Comparison of ENCODE assay signal across 1 cellular context in the genomic region with DNA sequence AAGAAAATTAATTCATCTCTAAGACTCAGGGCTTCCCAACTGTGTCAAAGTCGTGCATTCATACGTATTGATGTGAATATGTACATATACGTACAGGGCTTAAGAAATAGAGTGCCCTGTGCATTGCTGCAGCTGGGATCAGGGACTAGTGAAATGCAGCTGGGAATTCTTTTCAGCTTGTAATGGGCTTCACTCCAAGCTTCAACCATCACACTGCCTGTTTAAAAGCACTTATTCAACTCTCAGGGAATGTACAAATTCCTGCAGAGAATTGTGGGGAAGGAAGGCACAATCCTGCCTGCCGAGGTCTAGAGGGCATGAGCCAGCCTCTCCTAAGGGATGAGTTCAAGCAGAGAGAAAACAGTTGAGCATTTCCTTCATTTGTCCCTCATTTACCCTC.
TF ChIP-seq lines count a peak whose summit lies in the region.

No MANE protein-coding gene starts in this region.

TF ChIP-seq in H1, 55 proteins besides CTCF, POLR2A, EP300 and RAD21:
- no peak for TF ChIP-seq YY1 (IDR thresholded peaks at IDR 0.05; ENCODE audit: low read depth, low read length)
- no peak for TF ChIP-seq NRF1 (IDR thresholded peaks at IDR 0.05; ENCODE audit: low read depth, low read length)
- no peak for TF ChIP-seq NANOG (IDR thresholded peaks at IDR 0.05; ENCODE audit: insufficient read depth, low read depth, low read length, poor library complexity, severe bottlenecking)
- TF ChIP-seq, protein P1, sequence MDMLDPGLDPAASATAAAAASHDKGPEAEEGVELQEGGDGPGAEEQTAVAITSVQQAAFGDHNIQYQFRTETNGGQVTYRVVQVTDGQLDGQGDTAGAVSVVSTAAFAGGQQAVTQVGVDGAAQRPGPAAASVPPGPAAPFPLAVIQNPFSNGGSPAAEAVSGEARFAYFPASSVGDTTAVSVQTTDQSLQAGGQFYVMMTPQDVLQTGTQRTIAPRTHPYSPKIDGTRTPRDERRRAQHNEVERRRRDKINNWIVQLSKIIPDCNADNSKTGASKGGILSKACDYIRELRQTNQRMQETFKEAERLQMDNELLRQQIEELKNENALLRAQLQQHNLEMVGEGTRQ (IDR thresholded peaks at IDR 0.05; ENCODE audit: low read length) = no peak
- TF ChIP-seq, protein P2, sequence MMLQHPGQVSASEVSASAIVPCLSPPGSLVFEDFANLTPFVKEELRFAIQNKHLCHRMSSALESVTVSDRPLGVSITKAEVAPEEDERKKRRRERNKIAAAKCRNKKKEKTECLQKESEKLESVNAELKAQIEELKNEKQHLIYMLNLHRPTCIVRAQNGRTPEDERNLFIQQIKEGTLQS (IDR thresholded peaks at IDR 0.05; ENCODE audit: insufficient read depth, low read depth, low read length) = no peak
- no peak for TF ChIP-seq SP1 (IDR thresholded peaks at IDR 0.05; ENCODE audit: low read depth, low read length)
- TF ChIP-seq PHF8 (conservative IDR thresholded peaks at IDR 0.05; ENCODE audit: low read depth, low read length) = no peak
- TF ChIP-seq, protein P3, sequence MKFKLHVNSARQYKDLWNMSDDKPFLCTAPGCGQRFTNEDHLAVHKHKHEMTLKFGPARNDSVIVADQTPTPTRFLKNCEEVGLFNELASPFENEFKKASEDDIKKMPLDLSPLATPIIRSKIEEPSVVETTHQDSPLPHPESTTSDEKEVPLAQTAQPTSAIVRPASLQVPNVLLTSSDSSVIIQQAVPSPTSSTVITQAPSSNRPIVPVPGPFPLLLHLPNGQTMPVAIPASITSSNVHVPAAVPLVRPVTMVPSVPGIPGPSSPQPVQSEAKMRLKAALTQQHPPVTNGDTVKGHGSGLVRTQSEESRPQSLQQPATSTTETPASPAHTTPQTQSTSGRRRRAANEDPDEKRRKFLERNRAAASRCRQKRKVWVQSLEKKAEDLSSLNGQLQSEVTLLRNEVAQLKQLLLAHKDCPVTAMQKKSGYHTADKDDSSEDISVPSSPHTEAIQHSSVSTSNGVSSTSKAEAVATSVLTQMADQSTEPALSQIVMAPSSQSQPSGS (IDR thresholded peaks at IDR 0.05; ENCODE audit: low read length) = no peak
- no peak for TF ChIP-seq FOSL1 (IDR thresholded peaks at IDR 0.05; ENCODE audit: insufficient read depth, low read depth, low read length)
- TF ChIP-seq EGR1 (IDR thresholded peaks at IDR 0.05; ENCODE audit: borderline replicate concordance, low read depth, low read length) = no peak
